Comparison of ENCODE assay signal across 8 cellular contexts in the genomic region with DNA sequence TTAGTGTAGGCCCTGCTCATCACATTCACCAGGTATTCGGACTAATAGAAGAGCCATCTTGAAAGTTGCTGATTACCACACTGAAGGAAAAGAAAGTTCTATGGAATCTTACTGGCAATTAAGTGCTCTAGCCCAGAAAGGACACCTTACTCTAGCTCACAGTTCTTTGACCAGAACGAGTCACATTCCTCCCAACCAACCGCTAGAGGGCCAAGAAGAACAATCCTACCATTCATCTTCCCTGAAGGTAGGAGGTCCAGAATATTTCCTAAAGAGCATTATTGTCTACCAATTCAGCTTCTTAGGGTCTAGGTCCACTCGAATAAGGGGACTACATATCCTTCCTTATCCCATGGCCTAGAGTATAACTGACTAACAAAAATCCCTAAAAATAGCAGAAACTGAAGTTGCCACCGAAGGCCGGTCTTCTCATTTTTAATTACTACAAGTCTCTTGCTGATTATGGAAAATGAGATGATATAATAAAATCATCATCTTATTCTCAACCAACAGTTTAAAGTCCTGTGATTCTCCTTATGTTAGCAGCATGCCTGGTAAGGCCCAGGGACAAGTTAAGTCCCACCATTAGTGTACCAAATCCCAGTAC. TPM values are rescaled to one million over a fixed set of nuclear protein-coding genes. Genes with fewer than 3 reads are reported as not detected.
A peak's percentile ranks its signal among the peaks of the same experiment; 100 is the strongest.
DNase-seq lines count a peak whose midpoint lies in the region; ATAC-seq and TF ChIP-seq lines count a peak whose summit lies in the region.

No MANE protein-coding gene starts in this region.

- intact Hi-C loops in posterior vena cava (cut with DNase I) = loop anchor here in 1 of 2 donors (10.0 kb wide), 1 partner anchor 69 kb away; the partner anchor contains the start of gene FMO4

- in situ Hi-C loops in T47D (cut with HindIII; ENCODE audit: low pct_unique_long_range_greater_than_20kb, low sequenced_read_pairs) = no loop called here

- ATAC-seq in HG02571 (IDR thresholded peaks at IDR 0.05; ENCODE audit: unreplicated experiment) = peak; percentile 78

- no peak overlapping the region for H3K4me3 ChIP-seq in GM12865 (ENCODE audit: low read depth, low read length)

- DNase-seq in AG08395 (ENCODE audit: low spot score) (peak; percentile 70), GM12865 (ENCODE audit: low read depth) (peak; percentile 45), NCI-H2171 treated with DMSO at 0.1 percent for 48 hours (lab: John Stamatoyannopoulos, UW) (peak; percentile 4), T47D (ENCODE audit: low read depth in 1 of 2, low spot score in 1 of 2) (peak; percentile 76 to 80), left kidney (ENCODE audit: low read depth, low spot score) (peak; percentile 67), posterior vena cava (ENCODE audit: low spot score) (no peak)
- no peak for DNase-seq in activated CD4-positive, CD25-positive, alpha-beta regulatory T cell (lab: John Stamatoyannopoulos, UW)

- peak; percentile 86 for TF ChIP-seq CTCF in GM12865 (IDR thresholded peaks at IDR 0.05; ENCODE audit: insufficient read depth, low read depth, low read length, missing control alignments)

RNA-seq across cellular contexts. Expression of gene FMO1, which starts 2.7 kb away (rescaled TPM):
- 1 to 10 TPM; 1.0 to 2.2 TPM for total RNA-seq in posterior vena cava

Comparison
In these comparisons a context has a peak if more than half of its experiments do, and no peak if none do; other contexts are left out.
1. DNase-seq: peak in AG08395 (single experiment), GM12865 (single experiment), NCI-H2171 treated with DMSO at 0.1 percent for 48 hours (single experiment), T47D (2 of 2) and left kidney (single experiment); none in posterior vena cava (single experiment) and activated CD4-positive, CD25-positive, alpha-beta regulatory T cell (0 of 4).